In the genomic region with DNA sequence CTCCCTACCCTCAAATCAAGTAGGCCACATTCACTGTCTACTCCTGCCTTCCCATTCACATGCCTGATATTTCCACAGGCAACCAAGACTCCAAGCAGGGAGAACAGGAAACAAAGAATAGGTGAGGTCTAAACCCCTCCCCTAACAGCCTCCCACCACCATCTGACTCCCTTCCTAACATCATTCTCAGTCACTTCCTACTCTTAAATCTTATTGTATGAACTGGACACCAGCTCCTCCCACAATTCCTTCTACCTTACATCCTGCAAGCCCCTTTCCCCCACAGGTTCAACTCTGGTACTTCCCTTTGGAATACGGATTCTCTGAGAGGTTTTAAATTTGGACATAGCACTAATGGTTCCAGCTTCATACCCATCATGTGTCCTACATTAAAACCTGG, we compare ENCODE assay signal across 6 cellular contexts. TPM values are rescaled to one million over a fixed set of nuclear protein-coding genes. Genes with fewer than 3 reads are reported as not detected.
DNase-seq lines count a peak whose midpoint lies in the region; ATAC-seq and TF ChIP-seq lines count a peak whose summit lies in the region.

No MANE protein-coding gene starts in this region.

- ATAC-seq in activated naive CD8-positive, alpha-beta T cell treated with anti-CD3 and anti-CD28 coated beads, Interleukin-2, amount 50 U/mL, for 24 hours, result no peak
- no peak for ATAC-seq in GM18858 (IDR thresholded peaks at IDR 0.05; ENCODE audit: unreplicated experiment)

- H3K9me3 Mint-ChIP-seq in T-helper 1 cell treated with Interleukin-12 subunit alpha and Interleukin-12 subunit beta and Interleukin-4 antibody, amounts not matched to agents 30 μg/mL and 1 μg/mL, for 36 hours, result no peaks in the 10 kb centered on the region
- H3K9me3 Mint-ChIP-seq in activated naive CD8-positive, alpha-beta T cell treated with anti-CD3 and anti-CD28 coated beads, Interleukin-2, amount 50 U/mL, for 24 hours, result no peaks in the 10 kb centered on the region
- no peaks in the 10 kb centered on the region for H3K9me3 Mint-ChIP-seq in osteocyte (ENCODE audit: unreplicated experiment)

- peak overlapping the region; percentile 81 for H3K4me3 Mint-ChIP-seq in T-helper 1 cell treated with Interleukin-12 subunit alpha and Interleukin-12 subunit beta and Interleukin-4 antibody, amounts not matched to agents 30 μg/mL and 1 μg/mL, for 36 hours
- H3K4me3 Mint-ChIP-seq in activated naive CD8-positive, alpha-beta T cell treated with anti-CD3 and anti-CD28 coated beads, Interleukin-2, amount 50 U/mL, for 24 hours, result peak overlapping the region; percentile 83
- peak overlapping the region; percentile 83 for H3K4me3 Mint-ChIP-seq in osteocyte (ENCODE audit: unreplicated experiment)

- peaks cover 13% of the 10 kb centered on the region for H3K36me3 Mint-ChIP-seq in T-helper 1 cell treated with Interleukin-12 subunit alpha and Interleukin-12 subunit beta and Interleukin-4 antibody, amounts not matched to agents 30 μg/mL and 1 μg/mL, for 36 hours (ENCODE audit: low read depth)
- peaks cover 11% of the 10 kb centered on the region for H3K36me3 Mint-ChIP-seq in activated naive CD8-positive, alpha-beta T cell treated with anti-CD3 and anti-CD28 coated beads, Interleukin-2, amount 50 U/mL, for 24 hours (ENCODE audit: low read depth)
- H3K36me3 Mint-ChIP-seq in osteocyte (ENCODE audit: unreplicated experiment), result peaks cover 19% of the 10 kb centered on the region

- H3K27ac Mint-ChIP-seq in T-helper 1 cell treated with Interleukin-12 subunit alpha and Interleukin-12 subunit beta and Interleukin-4 antibody, amounts not matched to agents 30 μg/mL and 1 μg/mL, for 36 hours, result peak overlapping the region; percentile 33
- H3K27ac Mint-ChIP-seq in activated naive CD8-positive, alpha-beta T cell treated with anti-CD3 and anti-CD28 coated beads, Interleukin-2, amount 50 U/mL, for 24 hours, result peak overlapping the region; percentile 78
- H3K27ac Mint-ChIP-seq in osteocyte (ENCODE audit: unreplicated experiment), result peak overlapping the region; percentile 4

- H3K27me3 Mint-ChIP-seq in T-helper 1 cell treated with Interleukin-12 subunit alpha and Interleukin-12 subunit beta and Interleukin-4 antibody, amounts not matched to agents 30 μg/mL and 1 μg/mL, for 36 hours (ENCODE audit: low read depth), result no peaks in the 10 kb centered on the region
- H3K27me3 Mint-ChIP-seq in activated naive CD8-positive, alpha-beta T cell treated with anti-CD3 and anti-CD28 coated beads, Interleukin-2, amount 50 U/mL, for 24 hours, result no peaks in the 10 kb centered on the region
- H3K27me3 Mint-ChIP-seq in osteocyte (ENCODE audit: unreplicated experiment), result no peaks in the 10 kb centered on the region

- DNase-seq in T-helper 1 cell (no peak), osteocyte (ENCODE audit: extremely low spot score, unreplicated experiment) (no peak), NCI-H2107 treated with DMSO at 0.1 percent for 48 hours (lab: John Stamatoyannopoulos, UW; ENCODE audit: unreplicated experiment) (no peak)
- DNase-seq in activated naive CD8-positive, alpha-beta T cell treated with anti-CD3 and anti-CD28 coated beads, Interleukin-2, amount 50 U/mL, for 24 hours, result no peak

- no peak for TF ChIP-seq CTCF in osteocyte (IDR thresholded peaks at IDR 0.05)

- H3K4me1 Mint-ChIP-seq in T-helper 1 cell treated with Interleukin-12 subunit alpha and Interleukin-12 subunit beta and Interleukin-4 antibody, amounts not matched to agents 30 μg/mL and 1 μg/mL, for 36 hours (ENCODE audit: low read depth), result peaks cover 23% of the 10 kb centered on the region
- peaks cover 32% of the 10 kb centered on the region for H3K4me1 Mint-ChIP-seq in activated naive CD8-positive, alpha-beta T cell treated with anti-CD3 and anti-CD28 coated beads, Interleukin-2, amount 50 U/mL, for 24 hours
- peaks cover 15% of the 10 kb centered on the region for H3K4me1 Mint-ChIP-seq in osteocyte (ENCODE audit: unreplicated experiment)

RNA-seq across cellular contexts. Expression of a gene that starts 0.9 kb away (rescaled TPM):
- 13.5 and 17.2 TPM in 2 replicates for total RNA-seq in osteocyte

RNA-seq across cellular contexts. Expression of a gene that starts 19.3 kb away (rescaled TPM):
- 17.3 and 20.0 TPM in 2 replicates for total RNA-seq in osteocyte

RNA-seq across cellular contexts. Expression of a gene that starts 26.8 kb away (rescaled TPM):
- 28.7 TPM in 2 replicates for total RNA-seq in osteocyte

RNA-seq across cellular contexts. Expression of a gene that starts 28.3 kb away (rescaled TPM):
- 36.6 and 39.2 TPM in 2 replicates for total RNA-seq in osteocyte

RNA-seq across cellular contexts. Expression of a gene that starts 28.9 kb away (rescaled TPM):
- 82.1 and 87.6 TPM in 2 replicates for total RNA-seq in osteocyte

Comparison
In these comparisons a context has a peak if more than half of its experiments do, and no peak if none do; other contexts are left out.
1. H3K27ac Mint-ChIP-seq: peak in every context shown above with its lines; median percentile 78 in activated naive CD8-positive, alpha-beta T cell treated with anti-CD3 and anti-CD28 coated beads, Interleukin-2, amount 50 U/mL, for 24 hours; 33 in T-helper 1 cell treated with Interleukin-12 subunit alpha and Interleukin-12 subunit beta and Interleukin-4 antibody, amounts not matched to agents 30 μg/mL and 1 μg/mL, for 36 hours; 4 in osteocyte.